In genomic region chr3:170054204-170054603, GRCh38 we compare ENCODE assay signal across 10 cellular contexts. TPM values are rescaled to one million over a fixed set of nuclear protein-coding genes. Genes with fewer than 3 reads are reported as not detected.
DNase-seq lines count a peak whose midpoint lies in the region; ATAC-seq, FAIRE-seq and TF ChIP-seq lines count a peak whose summit lies in the region.
"Had no signal": no experiment of that assay in that cellular context is flagged by ENCODE, and none has a peak within 500 bp of the region (broad histone marks: within the 10 kb centered on the region; RNA-seq: fewer than 3 reads in every experiment).

No MANE protein-coding gene starts in this region.

- H3K4me1 ChIP-seq in GM23338 (ENCODE audit: insufficient read depth) = peaks cover 30% of the 10 kb centered on the region
- H3K4me1 ChIP-seq in HepG2 (ENCODE audit: insufficient read depth, low read length) = no peaks in the 10 kb centered on the region

- TF ChIP-seq RAD21 in HepG2 (CRISPR knock-in tag; IDR thresholded peaks at IDR 0.05) = peak; percentile 18; the same call in 1 of the 2 replicates

- WGBS in HepG2 (ENCODE audit: low lambda C conversion rate) = 100% methylated on average over 1 of the region's 1 CpG

- TF ChIP-seq POLR2A in HepG2 (IDR thresholded peaks at IDR 0.05; ENCODE audit: insufficient read depth in 1 of 2, low read depth in 2 of 2, low read length in 2 of 2) = no peak

- POLR2A ChIA-PET in HepG2 (lab: Yijun Ruan, JAX) = no interaction called here

- H3K27ac ChIP-seq in GM23338 (ENCODE audit: low read depth) = no peak overlapping the region
- no peak overlapping the region for H3K27ac ChIP-seq in HepG2 (ENCODE audit: extremely low read length, insufficient read depth, low read length)

- H3K4me2 ChIP-seq in GM23338 (no peak overlapping the region), HepG2 (ENCODE audit: low read depth, low read length) (no peak overlapping the region)

- H2AFZ ChIP-seq in GM23338 (no peak overlapping the region), HepG2 (ENCODE audit: low read length) (no peak overlapping the region)

- no peaks in the 10 kb centered on the region for H4K20me1 ChIP-seq in GM23338 (replicated peaks; ENCODE audit: insufficient read depth)
- H4K20me1 ChIP-seq in HepG2 (ENCODE audit: insufficient read depth, low read length) = 0 out of 2 replicates have a peak, but pooled peaks cover 2% of the 10 kb centered on the region

- no peak for TF ChIP-seq EP300 in HepG2 (IDR thresholded peaks at IDR 0.05; ENCODE audit: low read depth in 2 of 2, low read length in 2 of 2)
- TF ChIP-seq EP300 in HepG2 (CRISPR knock-in tag; IDR thresholded peaks at IDR 0.05; ENCODE audit: borderline replicate concordance) = no peak

- no peak overlapping the region for H3K9ac ChIP-seq in HepG2 (ENCODE audit: insufficient read depth, low read depth, low read length)

- DNase-seq in CD1c-positive myeloid dendritic cell (ENCODE audit: extremely low spot score) (peak; percentile 18), GM23338 (ENCODE audit: low spot score) (peak; percentile 30), HepG2 (ENCODE audit: low spot score) (no peak), GM19238 (ENCODE audit: insufficient read length, low spot score) (no peak)
- DNase-seq: NCI-H526, occipital lobe had no signal

- H3K4me1 Mint-ChIP-seq in GM23338 = peaks cover 39% of the 10 kb centered on the region

- BruUV-seq in HepG2 (replicated peaks; lab: Mats Ljungman, UMichigan) = no TSS peak

- in situ Hi-C loops in HepG2 (cut with HindIII; ENCODE audit: extremely low pct_ligation_motif_present, low pct_unique_long_range_greater_than_20kb) = no loop called here

- H3K9me3 ChIP-seq in HepG2 (ENCODE audit: low read length) = no peaks in the 10 kb centered on the region

- no peaks in the 10 kb centered on the region for H3K36me3 ChIP-seq in GM23338 (ENCODE audit: insufficient read depth)
- no peaks in the 10 kb centered on the region for H3K36me3 ChIP-seq in HepG2 (replicated peaks in 1 of 2; ENCODE audit: control insufficient read depth in 1 of 2, insufficient read depth in 2 of 2, low read length in 2 of 2)

- H3K27me3 ChIP-seq in GM23338 (ENCODE audit: insufficient read depth) (no peaks in the 10 kb centered on the region), HepG2 (ENCODE audit: control insufficient read depth in 1 of 2, insufficient read depth in 2 of 2, low read length in 2 of 2) (no peaks in the 10 kb centered on the region)

- ATAC-seq in GM23338 (no peak), SK-N-SH treated with all-trans-retinoic acid at 6 μM for 48 hours (peak; percentile 62), HepG2 (peak; percentile 68), HG03097 (IDR thresholded peaks at IDR 0.05; ENCODE audit: low FRiP score, unreplicated experiment) (no peak), HG02840 (IDR thresholded peaks at IDR 0.05; ENCODE audit: low FRiP score, unreplicated experiment) (no peak), GM21528 (IDR thresholded peaks at IDR 0.05; ENCODE audit: low FRiP score, unreplicated experiment) (no peak)

- TF ChIP-seq CTCF in GM23338 (conservative IDR thresholded peaks at IDR 0.05; ENCODE audit: low read depth in 2 of 2) (peak; percentile 40 to 50), HepG2 (CRISPR knock-in tag; IDR thresholded peaks at IDR 0.05) (peak; percentile 36)

- H3K4me3 Mint-ChIP-seq in GM23338 = no peak overlapping the region

- peaks cover 15% of the 10 kb centered on the region for H3K79me2 ChIP-seq in GM23338 (replicated peaks; ENCODE audit: insufficient read depth)
- H3K79me2 ChIP-seq in HepG2 (ENCODE audit: insufficient read depth, low read length) = no peaks in the 10 kb centered on the region

- H3K4me3 ChIP-seq in GM23338 (no peak overlapping the region), HepG2 (replicated peaks in 1 of 3; ENCODE audit: insufficient read depth in 1 of 3, low read depth in 2 of 3, low read length in 3 of 3) (no peak overlapping the region)

- 0 out of 2 replicates have a peak, but pooled peaks cover 3% of the 10 kb centered on the region for H3F3A ChIP-seq in GM23338 (replicated peaks; ENCODE audit: low read depth)

- H3K9me2 ChIP-seq in GM23338 (ENCODE audit: insufficient read depth) = no peaks in the 10 kb centered on the region

- peaks cover 10% of the 10 kb centered on the region for H3K36me3 Mint-ChIP-seq in GM23338 (ENCODE audit: low read depth)

- H3K9me3 Mint-ChIP-seq in GM23338 = no peaks in the 10 kb centered on the region

- FAIRE-seq in HepG2 (lab: Jason Lieb, UNC) = peak; percentile 37

- CTCF ChIA-PET in HepG2 (lab: Yijun Ruan, JAX; ENCODE audit: low intra/inter-chr PET ratio, low total read pairs) = interaction anchor here (1.6 kb wide), 1 partner anchor 191 kb away, joined by 6 read pairs; no protein-coding TSS in a partner anchor

- intact Hi-C loops in HepG2 (cut with micrococcal nuclease; ENCODE audit: unreplicated experiment) = loop anchor here (1.0 kb wide), 1 partner anchor 191 kb away; no protein-coding TSS in a partner anchor

- no peak overlapping the region for H3K27ac Mint-ChIP-seq in GM23338

- H3K27me3 Mint-ChIP-seq in GM23338 (ENCODE audit: insufficient read depth, low read depth, poor library complexity) = no peaks in the 10 kb centered on the region

TF ChIP-seq in GM23338, 12 proteins besides CTCF, POLR2A, EP300 and RAD21 (continues in another document):
- TF ChIP-seq, protein P1, sequence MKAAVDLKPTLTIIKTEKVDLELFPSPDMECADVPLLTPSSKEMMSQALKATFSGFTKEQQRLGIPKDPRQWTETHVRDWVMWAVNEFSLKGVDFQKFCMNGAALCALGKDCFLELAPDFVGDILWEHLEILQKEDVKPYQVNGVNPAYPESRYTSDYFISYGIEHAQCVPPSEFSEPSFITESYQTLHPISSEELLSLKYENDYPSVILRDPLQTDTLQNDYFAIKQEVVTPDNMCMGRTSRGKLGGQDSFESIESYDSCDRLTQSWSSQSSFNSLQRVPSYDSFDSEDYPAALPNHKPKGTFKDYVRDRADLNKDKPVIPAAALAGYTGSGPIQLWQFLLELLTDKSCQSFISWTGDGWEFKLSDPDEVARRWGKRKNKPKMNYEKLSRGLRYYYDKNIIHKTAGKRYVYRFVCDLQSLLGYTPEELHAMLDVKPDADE (IDR thresholded peaks at IDR 0.05) = no peak
- no peak for TF ChIP-seq ZNF114 (CRISPR knock-in tag; IDR thresholded peaks at IDR 0.05)

TF ChIP-seq in SK-N-SH treated with all-trans-retinoic acid at 6 μM for 48 hours, 23 proteins besides CTCF, POLR2A, EP300 and RAD21:
- TF ChIP-seq ZC3H10 (CRISPR knock-in tag; IDR thresholded peaks at IDR 0.05) (no peak), ESRRG (CRISPR knock-in tag; IDR thresholded peaks at IDR 0.05) (no peak), ARNTL (CRISPR knock-in tag; IDR thresholded peaks at IDR 0.05; ENCODE audit: borderline replicate concordance, low read depth) (no peak), TOX (CRISPR knock-in tag; IDR thresholded peaks at IDR 0.05; ENCODE audit: borderline replicate concordance) (no peak), ZFP30 (CRISPR knock-in tag; IDR thresholded peaks at IDR 0.05) (no peak)

TF ChIP-seq in HepG2, 621 proteins besides CTCF, POLR2A, EP300 and RAD21:
- peak; percentile 52 for TF ChIP-seq STAG1 (CRISPR knock-in tag; IDR thresholded peaks at IDR 0.05)
- TF ChIP-seq ZNF775 (CRISPR knock-in tag; IDR thresholded peaks at IDR 0.05; ENCODE audit: borderline replicate concordance) = no peak
- peak; percentile 33; the same call in 1 of the 2 replicates for TF ChIP-seq SMC3 (IDR thresholded peaks at IDR 0.05; ENCODE audit: low read length)

RNA-seq across cellular contexts. Expression of gene GPR160, which starts 16.4 kb away (rescaled TPM):
- total RNA-seq in GM23338 (2014; rRNA removed; shearing (Covaris generic)) = 55.7 and 77.0 TPM in 2 replicates
- polyA plus RNA-seq in GM23338 (2016; fragmentation: Nextera tagmentation; extraction: Ambion mirVana) = 37.2 and 39.4 TPM in 2 replicates
- 12.1 and 14.0 TPM in 2 replicates for total RNA-seq in HepG2 (2016; rRNA removed; fragmentation: Illumina TruSeq; extraction: Trizol)
- 13.9 and 14.8 TPM in 2 replicates for total RNA-seq in HepG2 (2016; cell fraction: cytosol; rRNA removed; fragmentation: Illumina TruSeq; extraction: Trizol; ENCODE audit: low read depth)
- total RNA-seq in HepG2 (2016; cell fraction: insoluble cytoplasmic fraction; rRNA removed; fragmentation: Illumina TruSeq; extraction: Trizol) = 11.1 and 12.6 TPM in 2 replicates
- total RNA-seq in HepG2 (2016; cell fraction: membrane; rRNA removed; fragmentation: Illumina TruSeq; extraction: Trizol) = 24.8 and 29.9 TPM in 2 replicates
- 9.0 and 9.5 TPM in 2 replicates for total RNA-seq in HepG2 (2016; cell fraction: nucleus; rRNA removed; fragmentation: Illumina TruSeq; extraction: Trizol)
- polyA plus RNA-seq in HepG2 (2011; rRNA removed) = 15.5 and 23.2 TPM in 2 replicates
- polyA plus RNA-seq in HepG2 (2011; cell fraction: cytosol; rRNA removed) = 11.0 and 14.4 TPM in 2 replicates
- polyA plus RNA-seq in HepG2 (2011; cell fraction: nucleus; rRNA removed) = 4.1 and 4.9 TPM in 2 replicates
- 14.5 and 17.6 TPM in 2 replicates for polyA plus RNA-seq in HepG2 (2012)
- polyA plus RNA-seq in HepG2 (2016; cell fraction: cytosol; fragmentation: Illumina TruSeq; extraction: Trizol; ENCODE audit: low read depth) = 37.7 and 40.2 TPM in 2 replicates
- polyA plus RNA-seq in HepG2 (2016; cell fraction: insoluble cytoplasmic fraction; fragmentation: Illumina TruSeq; extraction: Trizol; ENCODE audit: low read depth) = 27.1 and 30.7 TPM in 2 replicates
- polyA plus RNA-seq in HepG2 (2016; cell fraction: membrane; fragmentation: Illumina TruSeq; extraction: Trizol; ENCODE audit: low read depth) = 48.6 and 61.0 TPM in 2 replicates
- polyA plus RNA-seq in HepG2 (2016; cell fraction: nucleus; fragmentation: Illumina TruSeq; extraction: Trizol; ENCODE audit: insufficient read depth, low read depth) = 17.4 and 17.9 TPM in 2 replicates
- polyA minus RNA-seq in HepG2 (2011; rRNA and poly(A)+ RNA removed; ENCODE audit: low replicate concordance) = 2.2 and 10.2 TPM in 2 replicates
- polyA minus RNA-seq in HepG2 (2011; cell fraction: cytosol; rRNA and poly(A)+ RNA removed) = 12.7 and 14.9 TPM in 2 replicates
- polyA minus RNA-seq in HepG2 (2011; cell fraction: nucleus; rRNA and poly(A)+ RNA removed) = 12.9 and 16.7 TPM in 2 replicates

Comparison
In these comparisons a context has a peak if more than half of its experiments do, and no peak if none do; other contexts are left out.
1. DNase-seq: peak in CD1c-positive myeloid dendritic cell (single experiment) and GM23338 (single experiment); none in HepG2 (single experiment) and GM19238 (single experiment).
2. ATAC-seq: peak in SK-N-SH treated with all-trans-retinoic acid at 6 μM for 48 hours (single experiment) and HepG2 (single experiment); none in GM23338 (single experiment), HG03097 (single experiment), HG02840 (single experiment) and GM21528 (single experiment).